Comparison of ENCODE assay signal across 27 cellular contexts in genomic region chr20:41604002-41604401, GRCh38. TPM values are rescaled to one million over a fixed set of nuclear protein-coding genes. Genes with fewer than 3 reads are reported as not detected.
DNase-seq lines count a peak whose midpoint lies in the region; ATAC-seq, FAIRE-seq and TF ChIP-seq lines count a peak whose summit lies in the region.
"Had no signal": no experiment of that assay in that cellular context is flagged by ENCODE, and none has a peak within 500 bp of the region (broad histone marks: within the 10 kb centered on the region; RNA-seq: fewer than 3 reads in every experiment).

No MANE protein-coding gene starts in this region.

- peaks cover 29% of the 10 kb centered on the region for H3K9me3 Mint-ChIP-seq in HFFc6

- POLR2A ChIA-PET in BJ (lab: Charles Lee), result no interaction called here

- H3K27me3 ChIP-seq in BJ (ENCODE audit: control insufficient read depth, insufficient read depth, low read length) (no peaks in the 10 kb centered on the region), bronchial epithelial cell (ENCODE audit: control insufficient read depth, insufficient read depth, low read length) (no peaks in the 10 kb centered on the region)
- H3K27me3 ChIP-seq: esophagus muscularis mucosa, suprapubic skin had no signal

- peaks cover 13% of the 10 kb centered on the region for H3K4me1 Mint-ChIP-seq in HFFc6 (ENCODE audit: low read depth)

- ATAC-seq in HG02642 (IDR thresholded peaks at IDR 0.05; ENCODE audit: poor library complexity, unreplicated experiment) (no peak), HG03108 (IDR thresholded peaks at IDR 0.05; ENCODE audit: unreplicated experiment) (no peak), HG03378 (IDR thresholded peaks at IDR 0.05; ENCODE audit: unreplicated experiment) (no peak)
- ATAC-seq: left lobe of liver; stimulated activated naive B cell treated with anti-CD40 and anti-IgM and Interleukin-4, amounts not matched to agents 10 μg/mL and 1 μg/mL and 100 μg/mL, for 72 hours had no signal

- no peak for DNase-seq in BJ (ENCODE audit: low read depth)
- no peak for DNase-seq in HFFc6
- no peak for DNase-seq in bronchial epithelial cell (ENCODE audit: low read depth)
- DNase-seq in fibroblast of the aortic adventitia (ENCODE audit: low read depth), result no peak
- DNase-seq in dermis blood vessel endothelial cell, result no peak
- DNase-seq: activated CD4-positive, alpha-beta T cell treated with anti-CD3 and anti-CD28 coated beads, Interleukin-2, amount 10 ng/mL, durations not matched to agents 24 days and 14 days; activated gamma-delta T cell; activated T-cell treated with anti-CD3 and anti-CD28 coated beads, Interleukin-2, amount 50 U/mL, for 1 hour; C1 segment of cervical spinal cord; DMS 273 treated with DMSO at 0.1 percent for 48 hours; effector memory CD4-positive, alpha-beta T cell; mesendoderm; MM.1S; NCI-H1417; NCI-H2081 treated with DMSO at 0.1 percent for 48 hours; NCI-H82; stimulated activated CD4-positive, alpha-beta T cell treated with anti-CD3 and anti-CD28 coated beads, Interleukin-15, amount 100 ng/mL, for 24 hours; stimulated activated naive B cell treated with anti-CD40 and anti-IgM and Interleukin-4, amounts not matched to agents 10 μg/mL and 1 μg/mL and 100 μg/mL, for 72 hours had no signal

- peaks cover 30% of the 10 kb centered on the region for H3K36me3 Mint-ChIP-seq in HFFc6 (ENCODE audit: low read depth)

- peak; percentile 9; the same call in 1 of the 2 replicates for TF ChIP-seq CTCF in BJ (IDR thresholded peaks at IDR 0.05; ENCODE audit: insufficient read depth, low read depth, low read length)
- peak; percentile 10; the same call in 1 of the 2 replicates for TF ChIP-seq CTCF in HFFc6 (IDR thresholded peaks at IDR 0.05)
- TF ChIP-seq CTCF in bronchial epithelial cell (IDR thresholded peaks at IDR 0.05; ENCODE audit: insufficient read depth, low read length, severe bottlenecking), result peak; percentile 5
- TF ChIP-seq CTCF in fibroblast of the aortic adventitia (IDR thresholded peaks at IDR 0.05; ENCODE audit: insufficient read depth, low read length), result peak; percentile 23

- CTCF ChIA-PET in BJ (lab: Yijun Ruan, JAX), result interaction anchor here (0.7 to 1.6 kb wide), 4 partner anchors 10 to 163 kb away, joined by 3 to 4 read pairs (median 4); no protein-coding TSS in a partner anchor

- no peak overlapping the region for H3K27ac Mint-ChIP-seq in HFFc6
- H3K27ac Mint-ChIP-seq: activated CD4-positive, alpha-beta T cell treated with anti-CD3 and anti-CD28 coated beads, Interleukin-2, amount 10 ng/mL, durations not matched to agents 24 days and 14 days; progenitor cell of endocrine pancreas; stimulated activated naive B cell treated with anti-CD40 and anti-IgM and Interleukin-4, amounts not matched to agents 10 μg/mL and 1 μg/mL and 100 μg/mL, for 72 hours had no signal

- FAIRE-seq in bronchial epithelial cell (lab: Jason Lieb, UNC), result no peak
- FAIRE-seq: H54 had no signal

- H3K4me3 ChIP-seq in BJ (ENCODE audit: low read depth, low read length) (no peak overlapping the region), bronchial epithelial cell (ENCODE audit: low read depth, low read length) (no peak overlapping the region), fibroblast of the aortic adventitia (ENCODE audit: low read depth, low read length) (no peak overlapping the region)
- H3K4me3 ChIP-seq: esophagus muscularis mucosa, SK-N-MC, suprapubic skin had no signal

- H3K27me3 Mint-ChIP-seq in HFFc6 (ENCODE audit: insufficient read depth), result no peaks in the 10 kb centered on the region; the same call in 1 of the 2 replicates
- H3K27me3 Mint-ChIP-seq: activated CD4-positive, alpha-beta T cell treated with anti-CD3 and anti-CD28 coated beads, Interleukin-2, amount 10 ng/mL, durations not matched to agents 24 days and 14 days; progenitor cell of endocrine pancreas; stimulated activated naive B cell treated with anti-CD40 and anti-IgM and Interleukin-4, amounts not matched to agents 10 μg/mL and 1 μg/mL and 100 μg/mL, for 72 hours had no signal

- no peak overlapping the region for H3K4me3 Mint-ChIP-seq in HFFc6
- H3K4me3 Mint-ChIP-seq: activated CD4-positive, alpha-beta T cell treated with anti-CD3 and anti-CD28 coated beads, Interleukin-2, amount 10 ng/mL, durations not matched to agents 24 days and 14 days; stimulated activated naive B cell treated with anti-CD40 and anti-IgM and Interleukin-4, amounts not matched to agents 10 μg/mL and 1 μg/mL and 100 μg/mL, for 72 hours had no signal

- H3K36me3 ChIP-seq in BJ (ENCODE audit: control insufficient read depth, insufficient read depth, low read length) (no peaks in the 10 kb centered on the region), bronchial epithelial cell (ENCODE audit: control insufficient read depth, insufficient read depth, low read length) (no peaks in the 10 kb centered on the region)
- H3K36me3 ChIP-seq: esophagus muscularis mucosa, suprapubic skin had no signal

RNA-seq across cellular contexts. Expression of gene CHD6, which starts 14.2 kb away (rescaled TPM):
- 16.4 and 17.7 TPM in 2 replicates for polyA plus RNA-seq in BJ (2011; rRNA removed)
- polyA minus RNA-seq in BJ (2011; rRNA and poly(A)+ RNA removed), result 32.0 and 38.8 TPM in 2 replicates
- 10 to 100 TPM; 24.7 to 28.9 (median 27.1) TPM for total RNA-seq in HFFc6 (2021; fragmentation: NEBNext Ultra II Directional; extraction: Animal tissue kit (Norgen Biotek cat#: 25700))
- total RNA-seq in bronchial epithelial cell, result 10.8 and 15.9 TPM in 2 replicates
- total RNA-seq in fibroblast of the aortic adventitia (ENCODE audit: low replicate concordance), result 29.7 and 268 TPM in 2 replicates
- 30.0 and 35.6 TPM in 2 replicates for total RNA-seq in dermis blood vessel endothelial cell
